Comparison of ENCODE assay signal across 1 cellular context in genomic region chr1:109586055-109586454, GRCh38.
TF ChIP-seq lines count a peak whose summit lies in the region.

No MANE protein-coding gene starts in this region.

TF ChIP-seq in HepG2, 621 proteins besides CTCF, POLR2A, EP300 and RAD21 (continued from another document and continues in another):
- no peak; the same call in 1 of the 2 replicates for TF ChIP-seq ARID4A (CRISPR knock-in tag; IDR thresholded peaks at IDR 0.05; ENCODE audit: borderline replicate concordance)
- no peak for TF ChIP-seq ZNF749 (CRISPR knock-in tag; IDR thresholded peaks at IDR 0.05; ENCODE audit: borderline replicate concordance)
- no peak for TF ChIP-seq HIC2 (CRISPR knock-in tag; IDR thresholded peaks at IDR 0.05; ENCODE audit: low read depth)
- no peak for TF ChIP-seq RFX1 (IDR thresholded peaks at IDR 0.05)
- peak; percentile 54; the same call in 1 of the 2 replicates for TF ChIP-seq ZNF710 (CRISPR knock-in tag; IDR thresholded peaks at IDR 0.05; ENCODE audit: borderline replicate concordance)
- no peak for TF ChIP-seq ZNF318 (CRISPR knock-in tag; IDR thresholded peaks at IDR 0.05)
- TF ChIP-seq RBFOX2 (IDR thresholded peaks at IDR 0.05; ENCODE audit: low read depth, low read length): no peak
- TF ChIP-seq SALL2 (CRISPR knock-in tag; IDR thresholded peaks at IDR 0.05): no peak
- TF ChIP-seq NFE2L1 (CRISPR knock-in tag; IDR thresholded peaks at IDR 0.05; ENCODE audit: borderline replicate concordance): no peak
- peak; percentile 28; the same call in 1 of the 2 replicates for TF ChIP-seq THRA (CRISPR knock-in tag; IDR thresholded peaks at IDR 0.05; ENCODE audit: borderline replicate concordance)
- TF ChIP-seq ZBTB20 (CRISPR knock-in tag; IDR thresholded peaks at IDR 0.05; ENCODE audit: borderline replicate concordance, low read depth): peak; percentile 63; the same call in 1 of the 2 replicates
- TF ChIP-seq ATF6 (CRISPR knock-in tag; conservative IDR thresholded peaks at IDR 0.05): no peak
- no peak for TF ChIP-seq ZNF691 (CRISPR knock-in tag; IDR thresholded peaks at IDR 0.05; ENCODE audit: borderline replicate concordance, low read depth)
- no peak for TF ChIP-seq SNAPC4 (CRISPR knock-in tag; IDR thresholded peaks at IDR 0.05)
- no peak for TF ChIP-seq ZNF512 (CRISPR knock-in tag; IDR thresholded peaks at IDR 0.05)
- no peak for TF ChIP-seq BRD4 (CRISPR knock-in tag; IDR thresholded peaks at IDR 0.05)
- TF ChIP-seq ZBTB7B (CRISPR knock-in tag; IDR thresholded peaks at IDR 0.05): 0 out of 2 replicates have a peak, but pooled peaks have one; percentile 26
- peak; percentile 19; the same call in 1 of the 2 replicates for TF ChIP-seq ZNF292 (CRISPR knock-in tag; IDR thresholded peaks at IDR 0.05; ENCODE audit: borderline replicate concordance, low read depth)
- no peak for TF ChIP-seq HOXD1 (CRISPR knock-in tag; IDR thresholded peaks at IDR 0.05)
